25 cellular contexts compared by ENCODE assay signal in genomic region chr18:25146113-25146512, GRCh38.
"Had no signal": no experiment of that assay in that cellular context is flagged by ENCODE, and none has a peak within 500 bp of the region (broad histone marks: within the 10 kb centered on the region; RNA-seq: fewer than 3 reads in every experiment).

No MANE protein-coding gene starts in this region.

- H3K27me3 ChIP-seq: colonic mucosa, esophagus squamous epithelium, gastrocnemius medialis, heart right ventricle, left lung had no signal

- ATAC-seq: effector memory CD8-positive, alpha-beta T cell; esophagus mucosa; gastrocnemius medialis; heart right ventricle; left cardiac atrium; left lung; left ventricle myocardium superior; lower lobe of right lung; mucosa of descending colon had no signal

- H3K36me3 ChIP-seq: colonic mucosa, esophagus squamous epithelium, gastrocnemius medialis, heart right ventricle, left lung, lower lobe of right lung had no signal

- H3K4me3 ChIP-seq: colonic mucosa, esophagus squamous epithelium, gastrocnemius medialis, heart right ventricle, left lung, lower lobe of right lung, mucosa of descending colon had no signal

- DNase-seq: colonic mucosa; cortex of kidney; effector CD8-positive, alpha-beta T cell; effector memory CD8-positive, alpha-beta T cell; endodermal cell; erythroblast; esophagus squamous epithelium; foreskin melanocyte; gastrocnemius medialis; glutamatergic neuron; head of caudate nucleus; heart right ventricle; hippocampal formation; left cardiac atrium; left lung; left ventricle myocardium superior; lower lobe of right lung; mesenchymal stem cell; mucosa of descending colon; naive B cell had no signal

- H3K9me3 ChIP-seq: colonic mucosa, esophagus squamous epithelium, gastrocnemius medialis, heart right ventricle, left lung, lower lobe of right lung, mucosa of descending colon had no signal

- H3K4me1 ChIP-seq: colonic mucosa, esophagus squamous epithelium, gastrocnemius medialis, left lung, lower lobe of right lung had no signal

- FAIRE-seq: endometrium, islet of Langerhans, keratinocyte had no signal

- H3K27ac ChIP-seq: colonic mucosa, epithelial cell of prostate, esophagus squamous epithelium, gastrocnemius medialis, heart right ventricle, left lung, lower lobe of right lung had no signal
